Comparison of ENCODE assay signal across 8 cellular contexts in genomic region chr2:24076849-24077534, GRCh38. TPM values are rescaled to one million over a fixed set of nuclear protein-coding genes. Genes with fewer than 3 reads are reported as not detected.
A peak's percentile ranks its signal among the peaks of the same experiment; 100 is the strongest.
DNase-seq lines count a peak whose midpoint lies in the region; ATAC-seq, FAIRE-seq and TF ChIP-seq lines count a peak whose summit lies in the region.

No MANE protein-coding gene starts in this region.

- H3K27ac ChIP-seq in 22Rv1 (peak overlapping the region; percentile 63), WERI-Rb-1 (no peak overlapping the region; the same call in 1 of the 2 replicates)

- TF ChIP-seq CTCF in 22Rv1 (IDR thresholded peaks at IDR 0.05): no peak
- TF ChIP-seq CTCF in WERI-Rb-1 (IDR thresholded peaks at IDR 0.05; ENCODE audit: low read depth, low read length): no peak
- TF ChIP-seq CTCF in fibroblast of villous mesenchyme (IDR thresholded peaks at IDR 0.05; ENCODE audit: insufficient read depth, low read depth, low read length): no peak
- no peak for TF ChIP-seq CTCF in omental fat pad (IDR thresholded peaks at IDR 0.05)

- H3K27me3 ChIP-seq in WERI-Rb-1 (ENCODE audit: insufficient read depth, low read depth, severe bottlenecking): no peaks in the 10 kb centered on the region

- H3K9me3 ChIP-seq in WERI-Rb-1 (ENCODE audit: severe bottlenecking): no peaks in the 10 kb centered on the region

- peaks cover 37% of the 10 kb centered on the region for H3K36me3 ChIP-seq in WERI-Rb-1

- ATAC-seq in HG03280 (IDR thresholded peaks at IDR 0.05; ENCODE audit: unreplicated experiment): peak; percentile 20
- peak; percentile 20 for ATAC-seq in omental fat pad (ENCODE audit: low FRiP score)

- FAIRE-seq in GM19239 (lab: Jason Lieb, UNC): no peak

- H3K4me3 ChIP-seq in GM08714 (ENCODE audit: low read length): peak overlapping the region; percentile 68
- peak overlapping the region; percentile 84 for H3K4me3 ChIP-seq in WERI-Rb-1 (ENCODE audit: low read depth, low read length)
- H3K4me3 ChIP-seq in fibroblast of villous mesenchyme (ENCODE audit: low read depth, low read length): peak overlapping the region; percentile 98

- DNase-seq in WERI-Rb-1 (no peak), fibroblast of villous mesenchyme (ENCODE audit: low read depth) (peak; percentile 21), omental fat pad (ENCODE audit: low spot score) (no peak), GM19239 (ENCODE audit: insufficient read length, low spot score) (no peak), NCI-H446 (lab: John Stamatoyannopoulos, UW) (no peak)

RNA-seq across cellular contexts. Expression of gene SF3B6, which starts 0.9 kb away (rescaled TPM):
- total RNA-seq in fibroblast of villous mesenchyme (112 and 146 TPM in 2 replicates), omental fat pad (10 to 100 TPM; 80.8 to 91.4 (median 89.2) TPM)

RNA-seq across cellular contexts. Expression of gene TP53I3, which starts 7.6 kb away (rescaled TPM):
- total RNA-seq in fibroblast of villous mesenchyme: 66.9 and 79.9 TPM in 2 replicates
- 10 to 100 TPM; 11.3 to 44.9 (median 17.2) TPM for total RNA-seq in omental fat pad

RNA-seq across cellular contexts. Expression of gene FKBP1B, which starts 27.5 kb away (rescaled TPM):
- 6.0 and 9.3 TPM in 2 replicates for total RNA-seq in fibroblast of villous mesenchyme
- 1 to 10 TPM; 4.5 to 9.6 (median 5.4) TPM for total RNA-seq in omental fat pad

RNA-seq across cellular contexts. Expression of gene WDCP, which starts 29.8 kb away (rescaled TPM):
- total RNA-seq in fibroblast of villous mesenchyme: 7.7 and 14.7 TPM in 2 replicates
- 1 to 10 TPM; 3.7 to 7.2 (median 4.1) TPM for total RNA-seq in omental fat pad

RNA-seq across cellular contexts. Expression of gene PFN4, which starts 46.1 kb away (rescaled TPM):
- total RNA-seq in fibroblast of villous mesenchyme (0.43 and 0.64 TPM in 2 replicates), omental fat pad (under 1 TPM in 1 of 4 donors, not detected in 3; 0.84 TPM)
